ENCODE assay signal across 1 cellular context in the genomic region with DNA sequence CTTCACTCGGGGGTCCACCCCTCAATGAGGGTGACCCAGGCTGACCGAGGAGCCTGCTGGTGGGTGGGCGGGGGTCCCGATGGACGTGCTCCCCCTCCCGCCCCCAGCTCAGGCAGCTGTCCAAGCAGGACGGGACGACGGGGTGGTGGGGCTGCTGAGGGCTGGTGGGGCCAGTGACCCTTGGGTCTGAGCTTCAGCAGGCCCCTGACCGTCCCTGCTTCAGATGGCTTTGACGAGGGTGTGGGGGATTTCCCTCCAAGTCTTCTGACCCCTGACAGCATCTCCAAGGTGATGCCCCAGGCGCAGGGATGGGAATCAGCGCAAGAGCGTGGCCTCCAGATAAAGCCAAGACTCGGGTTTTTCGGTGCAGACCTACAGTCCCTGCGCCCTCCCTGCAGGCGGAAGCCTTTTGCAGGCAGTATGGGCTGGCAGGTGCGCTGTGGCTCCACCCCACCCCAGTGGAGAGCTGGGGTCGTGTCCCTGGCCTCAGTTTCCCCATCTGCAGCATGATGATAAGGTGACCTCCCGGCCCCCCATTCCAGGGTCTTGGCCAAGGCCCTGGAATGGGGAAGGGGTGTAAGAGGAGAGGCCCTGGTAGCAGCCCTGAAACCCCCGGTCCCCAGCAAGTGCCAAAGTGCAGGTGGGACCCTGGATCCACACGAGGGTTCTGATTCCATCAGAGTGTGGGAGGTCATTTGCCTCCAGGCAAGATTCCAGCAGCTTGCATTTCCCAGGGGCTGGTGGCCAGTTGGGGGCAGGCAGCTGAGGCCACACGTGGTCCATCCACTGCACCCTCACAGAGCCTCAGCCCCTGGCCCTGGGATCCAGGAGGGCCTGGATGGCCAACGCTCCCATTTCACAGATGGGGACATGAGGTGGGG.
A peak's percentile ranks its signal among the peaks of the same experiment; 100 is the strongest.
TF ChIP-seq lines count a peak whose summit lies in the region.

No MANE protein-coding gene starts in this region.

TF ChIP-seq in HepG2, 621 proteins besides CTCF, POLR2A, EP300 and RAD21:
- TF ChIP-seq, protein P1, sequence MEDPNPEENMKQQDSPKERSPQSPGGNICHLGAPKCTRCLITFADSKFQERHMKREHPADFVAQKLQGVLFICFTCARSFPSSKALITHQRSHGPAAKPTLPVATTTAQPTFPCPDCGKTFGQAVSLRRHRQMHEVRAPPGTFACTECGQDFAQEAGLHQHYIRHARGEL (CRISPR knock-in tag; IDR thresholded peaks at IDR 0.05): 0 out of 2 replicates have a peak, but pooled peaks have one; percentile 20
- TF ChIP-seq ZSCAN22 (CRISPR knock-in tag; IDR thresholded peaks at IDR 0.05) (peak; percentile 99), CCDC6 (CRISPR knock-in tag; IDR thresholded peaks at IDR 0.05) (0 out of 2 replicates have a peak, but pooled peaks have one; percentile 10), EED (CRISPR knock-in tag; IDR thresholded peaks at IDR 0.05) (no peak), GPN1 (CRISPR knock-in tag; IDR thresholded peaks at IDR 0.05; ENCODE audit: borderline replicate concordance) (no peak), NFIB (CRISPR knock-in tag; IDR thresholded peaks at IDR 0.05; ENCODE audit: borderline replicate concordance) (0 out of 2 replicates have a peak, but pooled peaks have one; percentile 43), NFATC3 (CRISPR knock-in tag; IDR thresholded peaks at IDR 0.05) (no peak), ZNF510 (CRISPR knock-in tag; IDR thresholded peaks at IDR 0.05; ENCODE audit: low read depth) (no peak), GFI1 (CRISPR knock-in tag; IDR thresholded peaks at IDR 0.05; ENCODE audit: borderline replicate concordance) (no peak), ZBTB7A (CRISPR knock-in tag; IDR thresholded peaks at IDR 0.05) (0 out of 2 replicates have a peak, but pooled peaks have one; percentile 15), ZNF790 (CRISPR knock-in tag; IDR thresholded peaks at IDR 0.05; ENCODE audit: borderline replicate concordance) (no peak), NONO (IDR thresholded peaks at IDR 0.05) (no peak), NONO (CRISPR knock-in tag; conservative IDR thresholded peaks at IDR 0.05) (0 out of 2 replicates have a peak, but pooled peaks have one; percentile 8), ZNF891 (CRISPR knock-in tag; IDR thresholded peaks at IDR 0.05) (0 out of 2 replicates have a peak, but pooled peaks have one; percentile 5), ZNF44 (CRISPR knock-in tag; IDR thresholded peaks at IDR 0.05) (no peak), U2AF1 (optimal IDR thresholded peaks at IDR 0.05; ENCODE audit: low read depth, low read length) (no peak), PRPF4 (IDR thresholded peaks at IDR 0.05; ENCODE audit: low read depth, low read length, poor library complexity, severe bottlenecking) (no peak), ZFAT (CRISPR knock-in tag; conservative IDR thresholded peaks at IDR 0.05) (no peak)
- TF ChIP-seq, protein P2, sequence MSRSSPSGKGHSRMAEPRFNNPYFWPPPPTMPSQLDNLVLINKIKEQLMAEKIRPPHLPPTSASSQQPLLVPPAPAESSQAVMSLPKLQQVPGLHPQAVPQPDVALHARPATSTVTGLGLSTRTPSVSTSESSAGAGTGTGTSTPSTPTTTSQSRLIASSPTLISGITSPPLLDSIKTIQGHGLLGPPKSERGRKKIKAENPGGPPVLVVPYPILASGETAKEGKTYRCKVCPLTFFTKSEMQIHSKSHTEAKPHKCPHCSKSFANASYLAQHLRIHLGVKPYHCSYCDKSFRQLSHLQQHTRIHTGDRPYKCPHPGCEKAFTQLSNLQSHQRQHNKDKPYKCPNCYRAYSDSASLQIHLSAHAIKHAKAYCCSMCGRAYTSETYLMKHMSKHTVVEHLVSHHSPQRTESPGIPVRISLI (CRISPR knock-in tag; IDR thresholded peaks at IDR 0.05; ENCODE audit: borderline replicate concordance): no peak
- TF ChIP-seq, protein P3, sequence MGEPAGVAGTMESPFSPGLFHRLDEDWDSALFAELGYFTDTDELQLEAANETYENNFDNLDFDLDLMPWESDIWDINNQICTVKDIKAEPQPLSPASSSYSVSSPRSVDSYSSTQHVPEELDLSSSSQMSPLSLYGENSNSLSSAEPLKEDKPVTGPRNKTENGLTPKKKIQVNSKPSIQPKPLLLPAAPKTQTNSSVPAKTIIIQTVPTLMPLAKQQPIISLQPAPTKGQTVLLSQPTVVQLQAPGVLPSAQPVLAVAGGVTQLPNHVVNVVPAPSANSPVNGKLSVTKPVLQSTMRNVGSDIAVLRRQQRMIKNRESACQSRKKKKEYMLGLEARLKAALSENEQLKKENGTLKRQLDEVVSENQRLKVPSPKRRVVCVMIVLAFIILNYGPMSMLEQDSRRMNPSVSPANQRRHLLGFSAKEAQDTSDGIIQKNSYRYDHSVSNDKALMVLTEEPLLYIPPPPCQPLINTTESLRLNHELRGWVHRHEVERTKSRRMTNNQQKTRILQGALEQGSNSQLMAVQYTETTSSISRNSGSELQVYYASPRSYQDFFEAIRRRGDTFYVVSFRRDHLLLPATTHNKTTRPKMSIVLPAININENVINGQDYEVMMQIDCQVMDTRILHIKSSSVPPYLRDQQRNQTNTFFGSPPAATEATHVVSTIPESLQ (CRISPR knock-in tag; conservative IDR thresholded peaks at IDR 0.05): no peak
- TF ChIP-seq, protein P4, sequence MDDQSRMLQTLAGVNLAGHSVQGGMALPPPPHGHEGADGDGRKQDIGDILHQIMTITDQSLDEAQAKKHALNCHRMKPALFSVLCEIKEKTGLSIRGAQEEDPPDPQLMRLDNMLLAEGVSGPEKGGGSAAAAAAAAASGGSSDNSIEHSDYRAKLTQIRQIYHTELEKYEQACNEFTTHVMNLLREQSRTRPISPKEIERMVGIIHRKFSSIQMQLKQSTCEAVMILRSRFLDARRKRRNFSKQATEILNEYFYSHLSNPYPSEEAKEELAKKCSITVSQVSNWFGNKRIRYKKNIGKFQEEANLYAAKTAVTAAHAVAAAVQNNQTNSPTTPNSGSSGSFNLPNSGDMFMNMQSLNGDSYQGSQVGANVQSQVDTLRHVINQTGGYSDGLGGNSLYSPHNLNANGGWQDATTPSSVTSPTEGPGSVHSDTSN (CRISPR knock-in tag; IDR thresholded peaks at IDR 0.05; ENCODE audit: borderline replicate concordance): no peak
- TF ChIP-seq, protein P5, sequence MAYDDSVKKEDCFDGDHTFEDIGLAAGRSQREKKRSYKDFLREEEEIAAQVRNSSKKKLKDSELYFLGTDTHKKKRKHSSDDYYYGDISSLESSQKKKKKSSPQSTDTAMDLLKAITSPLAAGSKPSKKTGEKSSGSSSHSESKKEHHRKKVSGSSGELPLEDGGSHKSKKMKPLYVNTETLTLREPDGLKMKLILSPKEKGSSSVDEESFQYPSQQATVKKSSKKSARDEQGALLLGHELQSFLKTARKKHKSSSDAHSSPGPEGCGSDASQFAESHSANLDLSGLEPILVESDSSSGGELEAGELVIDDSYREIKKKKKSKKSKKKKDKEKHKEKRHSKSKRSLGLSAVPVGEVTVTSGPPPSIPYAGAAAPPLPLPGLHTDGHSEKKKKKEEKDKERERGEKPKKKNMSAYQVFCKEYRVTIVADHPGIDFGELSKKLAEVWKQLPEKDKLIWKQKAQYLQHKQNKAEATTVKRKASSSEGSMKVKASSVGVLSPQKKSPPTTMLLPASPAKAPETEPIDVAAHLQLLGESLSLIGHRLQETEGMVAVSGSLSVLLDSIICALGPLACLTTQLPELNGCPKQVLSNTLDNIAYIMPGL (CRISPR knock-in tag; IDR thresholded peaks at IDR 0.05; ENCODE audit: borderline replicate concordance in 1 of 2, low read depth in 1 of 2): peak in 1 of 2 experiments; percentile 9; a peak in 1 of 4 replicates
- TF ChIP-seq, protein P6, sequence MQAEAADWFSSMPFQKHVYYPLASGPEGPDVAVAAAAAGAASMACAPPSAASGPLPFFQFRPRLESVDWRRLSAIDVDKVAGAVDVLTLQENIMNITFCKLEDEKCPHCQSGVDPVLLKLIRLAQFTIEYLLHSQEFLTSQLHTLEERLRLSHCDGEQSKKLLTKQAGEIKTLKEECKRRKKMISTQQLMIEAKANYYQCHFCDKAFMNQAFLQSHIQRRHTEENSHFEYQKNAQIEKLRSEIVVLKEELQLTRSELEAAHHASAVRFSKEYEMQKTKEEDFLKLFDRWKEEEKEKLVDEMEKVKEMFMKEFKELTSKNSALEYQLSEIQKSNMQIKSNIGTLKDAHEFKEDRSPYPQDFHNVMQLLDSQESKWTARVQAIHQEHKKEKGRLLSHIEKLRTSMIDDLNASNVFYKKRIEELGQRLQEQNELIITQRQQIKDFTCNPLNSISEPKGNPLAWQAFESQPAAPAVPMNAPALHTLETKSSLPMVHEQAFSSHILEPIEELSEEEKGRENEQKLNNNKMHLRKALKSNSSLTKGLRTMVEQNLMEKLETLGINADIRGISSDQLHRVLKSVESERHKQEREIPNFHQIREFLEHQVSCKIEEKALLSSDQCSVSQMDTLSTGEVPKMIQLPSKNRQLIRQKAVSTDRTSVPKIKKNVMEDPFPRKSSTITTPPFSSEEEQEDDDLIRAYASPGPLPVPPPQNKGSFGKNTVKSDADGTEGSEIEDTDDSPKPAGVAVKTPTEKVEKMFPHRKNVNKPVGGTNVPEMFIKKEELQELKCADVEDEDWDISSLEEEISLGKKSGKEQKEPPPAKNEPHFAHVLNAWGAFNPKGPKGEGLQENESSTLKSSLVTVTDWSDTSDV (CRISPR knock-in tag; IDR thresholded peaks at IDR 0.05): 0 out of 2 replicates have a peak, but pooled peaks have one; percentile 21
- TF ChIP-seq, protein P7, sequence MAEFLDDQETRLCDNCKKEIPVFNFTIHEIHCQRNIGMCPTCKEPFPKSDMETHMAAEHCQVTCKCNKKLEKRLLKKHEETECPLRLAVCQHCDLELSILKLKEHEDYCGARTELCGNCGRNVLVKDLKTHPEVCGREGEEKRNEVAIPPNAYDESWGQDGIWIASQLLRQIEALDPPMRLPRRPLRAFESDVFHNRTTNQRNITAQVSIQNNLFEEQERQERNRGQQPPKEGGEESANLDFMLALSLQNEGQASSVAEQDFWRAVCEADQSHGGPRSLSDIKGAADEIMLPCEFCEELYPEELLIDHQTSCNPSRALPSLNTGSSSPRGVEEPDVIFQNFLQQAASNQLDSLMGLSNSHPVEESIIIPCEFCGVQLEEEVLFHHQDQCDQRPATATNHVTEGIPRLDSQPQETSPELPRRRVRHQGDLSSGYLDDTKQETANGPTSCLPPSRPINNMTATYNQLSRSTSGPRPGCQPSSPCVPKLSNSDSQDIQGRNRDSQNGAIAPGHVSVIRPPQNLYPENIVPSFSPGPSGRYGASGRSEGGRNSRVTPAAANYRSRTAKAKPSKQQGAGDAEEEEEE (CRISPR knock-in tag; IDR thresholded peaks at IDR 0.05; ENCODE audit: borderline replicate concordance): no peak
- TF ChIP-seq, protein P8, sequence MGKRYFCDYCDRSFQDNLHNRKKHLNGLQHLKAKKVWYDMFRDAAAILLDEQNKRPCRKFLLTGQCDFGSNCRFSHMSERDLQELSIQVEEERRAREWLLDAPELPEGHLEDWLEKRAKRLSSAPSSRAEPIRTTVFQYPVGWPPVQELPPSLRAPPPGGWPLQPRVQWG (CRISPR knock-in tag; IDR thresholded peaks at IDR 0.05; ENCODE audit: borderline replicate concordance, low read depth): no peak
